8 cellular contexts compared by ENCODE assay signal in genomic region chr3:49724586-49724985, GRCh38. TPM values are rescaled to one million over a fixed set of nuclear protein-coding genes. Genes with fewer than 3 reads are reported as not detected.
DNase-seq lines count a peak whose midpoint lies in the region; ATAC-seq lines count a peak whose summit lies in the region.

No MANE protein-coding gene starts in this region.

- H3K4me1 Mint-ChIP-seq in natural killer cell treated with Interleukin-12 subunit alpha and Interleukin-12 subunit beta and Interleukin-15 and Interleukin-18, amount 100 ng/mL, for 72 hours (ENCODE audit: low read depth in 2 of 2): peaks cover 19 to 27% of the 10 kb centered on the region in 2 donors

- peak overlapping the region; percentile 70 for H3K4me3 ChIP-seq in GM08714 (ENCODE audit: low read length)

- H3K36me3 Mint-ChIP-seq in natural killer cell treated with Interleukin-12 subunit alpha and Interleukin-12 subunit beta and Interleukin-15 and Interleukin-18, amount 100 ng/mL, for 72 hours: no peaks in the 10 kb centered on the region

- H3K9me3 Mint-ChIP-seq in natural killer cell treated with Interleukin-12 subunit alpha and Interleukin-12 subunit beta and Interleukin-15 and Interleukin-18, amount 100 ng/mL, for 72 hours: no peaks in the 10 kb centered on the region

- H3K27ac Mint-ChIP-seq in natural killer cell treated with Interleukin-12 subunit alpha and Interleukin-12 subunit beta and Interleukin-15 and Interleukin-18, amount 100 ng/mL, for 72 hours: peak overlapping the region; percentile 93 to 97

- ATAC-seq in natural killer cell treated with Interleukin-12 subunit alpha and Interleukin-12 subunit beta and Interleukin-15 and Interleukin-18, amount 100 ng/mL, for 72 hours: no peak
- no peak for ATAC-seq in HG03432 (IDR thresholded peaks at IDR 0.05; ENCODE audit: unreplicated experiment)

- no peaks in the 10 kb centered on the region for H3K27me3 Mint-ChIP-seq in natural killer cell treated with Interleukin-12 subunit alpha and Interleukin-12 subunit beta and Interleukin-15 and Interleukin-18, amount 100 ng/mL, for 72 hours

- DNase-seq in RKO (ENCODE audit: low spot score) (peak; percentile 43), DMS 273 treated with DMSO at 0.1 percent for 48 hours (lab: John Stamatoyannopoulos, UW) (no peak), NCI-H1694 treated with DMSO at 0.1 percent for 48 hours (lab: John Stamatoyannopoulos, UW) (no peak), C1 segment of cervical spinal cord (lab: John Stamatoyannopoulos, UW) (no peak)
- DNase-seq in effector CD8-positive, alpha-beta T cell (lab: John Stamatoyannopoulos, UW): peak; percentile 15
- DNase-seq in natural killer cell treated with Interleukin-12 subunit alpha and Interleukin-12 subunit beta and Interleukin-15 and Interleukin-18, amount 100 ng/mL, for 72 hours (ENCODE audit: low spot score): no peak

- H3K4me3 Mint-ChIP-seq in natural killer cell treated with Interleukin-12 subunit alpha and Interleukin-12 subunit beta and Interleukin-15 and Interleukin-18, amount 100 ng/mL, for 72 hours: peak overlapping the region; percentile 89

RNA-seq across cellular contexts. Expression of gene GMPPB, which starts 0.8 kb away (rescaled TPM):
- total RNA-seq in natural killer cell treated with Interleukin-12 subunit alpha and Interleukin-12 subunit beta and Interleukin-15 and Interleukin-18, amount 100 ng/mL, for 72 hours: 100 to 1,000 TPM in 1 of 2 donors, 10 to 100 TPM in 1; 83.5 to 110 TPM

RNA-seq across cellular contexts. Expression of gene AMIGO3, which starts 5.1 kb away (rescaled TPM):
- total RNA-seq in natural killer cell treated with Interleukin-12 subunit alpha and Interleukin-12 subunit beta and Interleukin-15 and Interleukin-18, amount 100 ng/mL, for 72 hours: 1 to 10 TPM; 1.0 to 2.0 TPM

RNA-seq across cellular contexts. Expression of gene RNF123, which starts 35.2 kb away (rescaled TPM):
- total RNA-seq in natural killer cell treated with Interleukin-12 subunit alpha and Interleukin-12 subunit beta and Interleukin-15 and Interleukin-18, amount 100 ng/mL, for 72 hours: 10 to 100 TPM; 45.6 to 67.9 TPM

RNA-seq across cellular contexts. Expression of gene MST1, which starts 35.3 kb away (rescaled TPM):
- 1 to 10 TPM; 4.2 to 6.8 TPM for total RNA-seq in natural killer cell treated with Interleukin-12 subunit alpha and Interleukin-12 subunit beta and Interleukin-15 and Interleukin-18, amount 100 ng/mL, for 72 hours

RNA-seq across cellular contexts. Expression of gene APEH, which starts 50.4 kb away (rescaled TPM):
- total RNA-seq in natural killer cell treated with Interleukin-12 subunit alpha and Interleukin-12 subunit beta and Interleukin-15 and Interleukin-18, amount 100 ng/mL, for 72 hours: 100 to 1,000 TPM; 134 to 235 TPM

Comparison
In these comparisons a context has a peak if more than half of its experiments do, and no peak if none do; other contexts are left out.
1. DNase-seq: peak in RKO (single experiment) and effector CD8-positive, alpha-beta T cell (single experiment); none in natural killer cell treated with Interleukin-12 subunit alpha and Interleukin-12 subunit beta and Interleukin-15 and Interleukin-18, amount 100 ng/mL, for 72 hours (single experiment), DMS 273 treated with DMSO at 0.1 percent for 48 hours (single experiment), NCI-H1694 treated with DMSO at 0.1 percent for 48 hours (single experiment) and C1 segment of cervical spinal cord (0 of 14).